ENCODE assay signal across 18 cellular contexts in genomic region chr5:83974151-83974822, GRCh38.
DNase-seq lines count a peak whose midpoint lies in the region; FAIRE-seq and TF ChIP-seq lines count a peak whose summit lies in the region.
"Had no signal": no experiment of that assay in that cellular context is flagged by ENCODE, and none has a peak within 500 bp of the region (broad histone marks: within the 10 kb centered on the region; RNA-seq: fewer than 3 reads in every experiment).

No MANE protein-coding gene starts in this region.

- 47 to 51% methylated on average over 6 of the region's 6 CpGs for WGBS in GM23248 (ENCODE audit: low coverage in 1 of 2, low lambda C conversion rate in 2 of 2, missing lambda C conversion rate in 2 of 2), 2 experiments

- FAIRE-seq in endothelial cell of umbilical vein (lab: Jason Lieb, UNC), result no peak

- no peak overlapping the region for H3K4me3 Mint-ChIP-seq in neural crest cell

- no peak overlapping the region for H2AFZ ChIP-seq in GM23248
- peak overlapping the region; percentile 48 for H2AFZ ChIP-seq in endothelial cell of umbilical vein (ENCODE audit: low read depth, low read length)

- no peak overlapping the region for H3K27ac ChIP-seq in GM23248
- H3K27ac ChIP-seq in endothelial cell of umbilical vein (ENCODE audit: insufficient read depth, low read depth, low read length), result no peak overlapping the region
- H3K27ac ChIP-seq: gastrocnemius medialis, KMS-11, suprapubic skin, WERI-Rb-1 had no signal

- no peaks in the 10 kb centered on the region for H3K27me3 Mint-ChIP-seq in neural crest cell (ENCODE audit: low read depth)

- H3K79me2 ChIP-seq in GM23248 (ENCODE audit: insufficient read depth), result no peaks in the 10 kb centered on the region
- no peaks in the 10 kb centered on the region for H3K79me2 ChIP-seq in endothelial cell of umbilical vein (ENCODE audit: control insufficient read depth, insufficient read depth, low read length)

- DNase-seq in GM23248 (peak; percentile 2), OCI-M1 (lab: John Stamatoyannopoulos, UW) (peak; percentile 33), endothelial cell of umbilical vein (ENCODE audit: low read depth, low spot score) (peak; percentile 12), neural crest cell (ENCODE audit: low read depth, low spot score) (no peak), DMS 273 (lab: John Stamatoyannopoulos, UW; ENCODE audit: unreplicated experiment) (no peak), foreskin fibroblast (no peak), DMS79 treated with DMSO at 0.1 percent for 48 hours (lab: John Stamatoyannopoulos, UW) (no peak)
- DNase-seq: amygdala; Caco-2; gastrocnemius medialis; mammary epithelial cell; NCI-H1105; NCI-H2171; NK-92 treated with Interleukin-12 subunit alpha and Interleukin-12 subunit beta, amount 100 ng/mL, for 24 hours; WERI-Rb-1 had no signal

- H3K36me3 Mint-ChIP-seq in neural crest cell (ENCODE audit: low read depth), result no peaks in the 10 kb centered on the region

- H3K4me1 ChIP-seq in GM23248 (ENCODE audit: insufficient read depth), result no peaks in the 10 kb centered on the region
- H3K4me1 ChIP-seq in endothelial cell of umbilical vein (ENCODE audit: control insufficient read depth, extremely low read depth, insufficient read depth, low read length), result peaks cover 10% of the 10 kb centered on the region
- H3K4me1 ChIP-seq: Caco-2, gastrocnemius medialis, suprapubic skin had no signal

- dilution Hi-C loops in endothelial cell of umbilical vein (cut with MboI; ENCODE audit: extremely low pct_ligation_motif_present, low sequenced_read_pairs), result no loop called here

- POLR2A ChIA-PET in endothelial cell of umbilical vein (lab: Charles Lee), result no interaction called here

- H3K4me3 ChIP-seq in GM23248 (no peak overlapping the region), endothelial cell of umbilical vein (replicated peaks in 1 of 3; ENCODE audit: insufficient read depth in 1 of 3, low read depth in 1 of 3, low read length in 3 of 3) (no peak overlapping the region), foreskin fibroblast (ENCODE audit: low read depth in 1 of 2, low read length in 2 of 2) (no peak overlapping the region)
- H3K4me3 ChIP-seq: gastrocnemius medialis, suprapubic skin had no signal

- H3K27me3 ChIP-seq in GM23248 (replicated peaks; ENCODE audit: insufficient read depth) (no peaks in the 10 kb centered on the region), endothelial cell of umbilical vein (ENCODE audit: control insufficient read depth in 2 of 2, insufficient read depth in 2 of 2, low read length in 2 of 2) (no peaks in the 10 kb centered on the region)
- H3K27me3 ChIP-seq: gastrocnemius medialis, suprapubic skin had no signal

- intact Hi-C loops in endothelial cell of umbilical vein (cut with micrococcal nuclease), result no loop called here

- H3K4me1 Mint-ChIP-seq in neural crest cell, result peaks cover 24% of the 10 kb centered on the region

- peak overlapping the region; percentile 31 for H3K27ac Mint-ChIP-seq in neural crest cell (ENCODE audit: unreplicated experiment)
- H3K27ac Mint-ChIP-seq: activated T-helper 2 cell treated with anti-CD3 and anti-CD28 coated beads, Interferon-gamma antibody, Interleukin-2, Interleukin-4, amounts not matched to agents 10 μg/mL and 5 μg/mL and 100 μg/mL, durations not matched to agents 14 hours and 24 hours and 36 hours had no signal

- CTCF ChIA-PET in endothelial cell of umbilical vein (lab: Charles Lee), result no interaction called here

- H3K9me3 Mint-ChIP-seq in neural crest cell, result no peaks in the 10 kb centered on the region
- H3K9me3 Mint-ChIP-seq: activated T-helper 2 cell treated with anti-CD3 and anti-CD28 coated beads, Interferon-gamma antibody, Interleukin-2, Interleukin-4, amounts not matched to agents 10 μg/mL and 5 μg/mL and 100 μg/mL, durations not matched to agents 14 hours and 24 hours and 36 hours had no signal

- H3K4me2 ChIP-seq in GM23248 (ENCODE audit: unreplicated experiment) (no peak overlapping the region), endothelial cell of umbilical vein (ENCODE audit: insufficient read depth, low read length) (no peak overlapping the region)
- H3K4me2 ChIP-seq: KMS-11 had no signal

- H3K9me1 ChIP-seq in endothelial cell of umbilical vein (replicated peaks; ENCODE audit: control insufficient read depth, extremely low read depth, insufficient read depth, low read length), result no peaks in the 10 kb centered on the region

- TF ChIP-seq CTCF in endothelial cell of umbilical vein (IDR thresholded peaks at IDR 0.05; ENCODE audit: extremely low read depth in 1 of 2, insufficient read depth in 1 of 2, low read depth in 1 of 2, low read length in 2 of 2) (no peak), neural crest cell (conservative IDR thresholded peaks at IDR 0.05) (no peak), foreskin fibroblast (IDR thresholded peaks at IDR 0.05; ENCODE audit: low read depth, low read length) (no peak)

- in situ Hi-C loops in GM23248 (cut with MboI), result no loop called here

- H3K36me3 ChIP-seq in GM23248 (ENCODE audit: low read depth) (no peaks in the 10 kb centered on the region), endothelial cell of umbilical vein (ENCODE audit: control insufficient read depth in 2 of 2, extremely low read depth in 1 of 2, insufficient read depth in 2 of 2, low read length in 2 of 2) (no peaks in the 10 kb centered on the region)
- H3K36me3 ChIP-seq: gastrocnemius medialis, suprapubic skin, WERI-Rb-1 had no signal

- no peaks in the 10 kb centered on the region; the same call in 1 of the 2 replicates for H3K9me2 ChIP-seq in GM23248 (ENCODE audit: insufficient read depth)

- H3K9me3 ChIP-seq in GM23248 (ENCODE audit: low read depth) (no peaks in the 10 kb centered on the region), endothelial cell of umbilical vein (replicated peaks; ENCODE audit: control insufficient read depth, insufficient read depth, low read length) (no peaks in the 10 kb centered on the region)
- H3K9me3 ChIP-seq: Caco-2, gastrocnemius medialis, suprapubic skin had no signal

- no TSS peak for BruUV-seq in endothelial cell of umbilical vein (replicated peaks; lab: Mats Ljungman, UMichigan)

- H3F3A ChIP-seq in GM23248 (ENCODE audit: insufficient read depth), result no peaks in the 10 kb centered on the region

- TF ChIP-seq POLR2A in endothelial cell of umbilical vein (IDR thresholded peaks at IDR 0.05; ENCODE audit: low read depth, low read length), result no peak

- no peak overlapping the region for H3K9ac ChIP-seq in GM23248
- H3K9ac ChIP-seq in endothelial cell of umbilical vein (replicated peaks; ENCODE audit: extremely low read depth, insufficient read depth, low read length), result no peak overlapping the region
- H3K9ac ChIP-seq: KMS-11 had no signal

- H4K20me1 ChIP-seq in GM23248 (ENCODE audit: insufficient read depth), result no peaks in the 10 kb centered on the region
- no peaks in the 10 kb centered on the region for H4K20me1 ChIP-seq in endothelial cell of umbilical vein (replicated peaks; ENCODE audit: control insufficient read depth, extremely low read depth, insufficient read depth, low read length)

TF ChIP-seq in endothelial cell of umbilical vein, 7 proteins besides CTCF, POLR2A, EP300 and RAD21:
- TF ChIP-seq MAX (IDR thresholded peaks at IDR 0.05; ENCODE audit: insufficient read depth, insufficient read length), result no peak
- TF ChIP-seq POLR2AphosphoS5 (IDR thresholded peaks at IDR 0.05; ENCODE audit: insufficient read depth, low read depth, low read length), result no peak
- no peak for TF ChIP-seq MYC (IDR thresholded peaks at IDR 0.05; ENCODE audit: low read depth, low read length)
- TF ChIP-seq GATA2 (IDR thresholded peaks at IDR 0.05; ENCODE audit: insufficient read depth, insufficient read length, low read depth, low read length), result no peak
- TF ChIP-seq JUN (IDR thresholded peaks at IDR 0.05; ENCODE audit: borderline replicate concordance, insufficient read depth, insufficient read length, low read depth), result no peak
- no peak for TF ChIP-seq EZH2 (IDR thresholded peaks at IDR 0.05; ENCODE audit: borderline replicate concordance, low read depth, low read length, severe bottlenecking)
- peak; percentile 8 for TF ChIP-seq FOS (IDR thresholded peaks at IDR 0.05; ENCODE audit: borderline replicate concordance, insufficient read depth, low read length)

Comparison
In these comparisons a context has a peak if more than half of its experiments do, and no peak if none do; other contexts are left out.
1. DNase-seq: peak in GM23248 (single experiment), OCI-M1 (single experiment) and endothelial cell of umbilical vein (single experiment); none in neural crest cell (single experiment), DMS 273 (single experiment), foreskin fibroblast (0 of 2) and DMS79 treated with DMSO at 0.1 percent for 48 hours (single experiment).